17 cellular contexts compared by ENCODE assay signal in genomic region chr6:149147939-149148718, GRCh38.
DNase-seq lines count a peak whose midpoint lies in the region; ATAC-seq, FAIRE-seq and TF ChIP-seq lines count a peak whose summit lies in the region.
"Had no signal": no experiment of that assay in that cellular context is flagged by ENCODE, and none has a peak within 500 bp of the region (broad histone marks: within the 10 kb centered on the region; RNA-seq: fewer than 3 reads in every experiment).

No MANE protein-coding gene starts in this region.

- H3K4me2 ChIP-seq in DND-41 (ENCODE audit: insufficient read depth, low read length): no peak overlapping the region
- no peak overlapping the region for H3K4me2 ChIP-seq in HepG2 (ENCODE audit: low read depth, low read length)
- H3K4me2 ChIP-seq: smooth muscle cell had no signal

- DNase-seq in DND-41 (no peak), natural killer cell (no peak), HepG2 (ENCODE audit: low spot score) (no peak), HTR-8/SVneo (ENCODE audit: insufficient read length, low spot score) (no peak), erythroblast (lab: John Stamatoyannopoulos, UW) (no peak)
- DNase-seq in activated CD8-positive, alpha-beta T cell treated with anti-CD3 and anti-CD28 coated beads, Interleukin-2, amount 10 ng/mL, durations not matched to agents 7 days and 5 days: no peak
- DNase-seq: activated B cell treated with CpG ODN at 0.5 μM for 24 hours, BE2C, brain microvascular endothelial cell, hippocampal formation, NCI-H1417, NCI-H345 had no signal

- no peak overlapping the region for H3K9ac ChIP-seq in DND-41 (ENCODE audit: low read depth, low read length)
- H3K9ac ChIP-seq in HepG2 (ENCODE audit: insufficient read depth, low read depth, low read length): no peak overlapping the region
- H3K9ac ChIP-seq: parathyroid adenoma had no signal

- H3K27ac ChIP-seq in DND-41 (ENCODE audit: low read length) (peak overlapping the region; percentile 25; the same call in 1 of the 2 replicates), HepG2 (ENCODE audit: extremely low read length, insufficient read depth, low read length) (no peak overlapping the region)
- H3K27ac ChIP-seq: brain microvascular endothelial cell, parathyroid adenoma, SJSA1, vagina had no signal

- peak overlapping the region; percentile 94 for H3K27ac Mint-ChIP-seq in activated CD8-positive, alpha-beta T cell treated with anti-CD3 and anti-CD28 coated beads, Interleukin-2, amount 10 ng/mL, durations not matched to agents 7 days and 5 days
- H3K27ac Mint-ChIP-seq in natural killer cell: peak overlapping the region; percentile 2 to 6
- H3K27ac Mint-ChIP-seq: activated B cell treated with CpG ODN at 0.5 μM for 24 hours had no signal

- TF ChIP-seq POLR2A in HepG2 (IDR thresholded peaks at IDR 0.05; ENCODE audit: insufficient read depth in 1 of 2, low read depth in 2 of 2, low read length in 2 of 2) (no peak), erythroblast (IDR thresholded peaks at IDR 0.05; ENCODE audit: low read length) (no peak)

- TF ChIP-seq EP300 in HepG2 (IDR thresholded peaks at IDR 0.05; ENCODE audit: low read depth in 2 of 2, low read length in 2 of 2): no peak
- no peak for TF ChIP-seq EP300 in HepG2 (CRISPR knock-in tag; IDR thresholded peaks at IDR 0.05; ENCODE audit: borderline replicate concordance)

- ATAC-seq in DND-41 (ENCODE audit: insufficient read depth, low read depth): peak; percentile 60
- peak; percentile 71 for ATAC-seq in HG03432 (IDR thresholded peaks at IDR 0.05; ENCODE audit: unreplicated experiment)
- ATAC-seq in activated CD8-positive, alpha-beta T cell treated with anti-CD3 and anti-CD28 coated beads, Interleukin-2, amount 10 ng/mL, durations not matched to agents 7 days and 5 days: peak; percentile 70
- peak; percentile 58 to 68 (median 59) for ATAC-seq in natural killer cell
- no peak for ATAC-seq in HepG2

- BruUV-seq in HepG2 (replicated peaks; lab: Mats Ljungman, UMichigan): no TSS peak

- peaks cover 25% of the 10 kb centered on the region for H3K4me1 ChIP-seq in DND-41 (ENCODE audit: insufficient read depth, low read length)
- no peaks in the 10 kb centered on the region for H3K4me1 ChIP-seq in HepG2 (ENCODE audit: insufficient read depth, low read length)
- H3K4me1 ChIP-seq: BE2C, parathyroid adenoma, SJSA1 had no signal

- peaks cover 92% of the 10 kb centered on the region for H3K36me3 Mint-ChIP-seq in activated CD8-positive, alpha-beta T cell treated with anti-CD3 and anti-CD28 coated beads, Interleukin-2, amount 10 ng/mL, durations not matched to agents 7 days and 5 days (ENCODE audit: low read depth)
- H3K36me3 Mint-ChIP-seq in natural killer cell: no peaks in the 10 kb centered on the region

- FAIRE-seq in HepG2 (lab: Jason Lieb, UNC): no peak
- FAIRE-seq in HTR-8/SVneo (lab: Jason Lieb, UNC): no peak

- H4K20me1 ChIP-seq in DND-41 (ENCODE audit: insufficient read depth, low read length) (no peaks in the 10 kb centered on the region), HepG2 (ENCODE audit: insufficient read depth, low read length) (no peaks in the 10 kb centered on the region)

- no peaks in the 10 kb centered on the region for H3K79me2 ChIP-seq in DND-41 (ENCODE audit: insufficient read depth, low read length)
- H3K79me2 ChIP-seq in HepG2 (ENCODE audit: insufficient read depth, low read length): no peaks in the 10 kb centered on the region
- H3K79me2 ChIP-seq: parathyroid adenoma had no signal

- 29% methylated on average over 9 of the region's 9 CpGs for WGBS in HepG2 (ENCODE audit: low lambda C conversion rate)

- peaks cover 44% of the 10 kb centered on the region for H3K9me3 Mint-ChIP-seq in activated CD8-positive, alpha-beta T cell treated with anti-CD3 and anti-CD28 coated beads, Interleukin-2, amount 10 ng/mL, durations not matched to agents 7 days and 5 days (ENCODE audit: insufficient read depth)
- no peaks in the 10 kb centered on the region for H3K9me3 Mint-ChIP-seq in natural killer cell
- H3K9me3 Mint-ChIP-seq: activated B cell treated with CpG ODN at 0.5 μM for 24 hours had no signal

- H2AFZ ChIP-seq in DND-41 (ENCODE audit: low read depth, low read length) (peak overlapping the region; percentile 1; the same call in 1 of the 2 replicates), HepG2 (ENCODE audit: low read length) (no peak overlapping the region)
- H2AFZ ChIP-seq: parathyroid adenoma had no signal

- H3K36me3 ChIP-seq in DND-41 (ENCODE audit: insufficient read depth, low read length): no peaks in the 10 kb centered on the region
- no peaks in the 10 kb centered on the region for H3K36me3 ChIP-seq in HepG2 (replicated peaks in 1 of 2; ENCODE audit: control insufficient read depth in 1 of 2, insufficient read depth in 2 of 2, low read length in 2 of 2)
- H3K36me3 ChIP-seq: BE2C, brain microvascular endothelial cell, SJSA1, vagina had no signal

- in situ Hi-C loops in HepG2 (cut with HindIII; ENCODE audit: extremely low pct_ligation_motif_present, low pct_unique_long_range_greater_than_20kb): no loop called here

- H3K27me3 Mint-ChIP-seq in activated CD8-positive, alpha-beta T cell treated with anti-CD3 and anti-CD28 coated beads, Interleukin-2, amount 10 ng/mL, durations not matched to agents 7 days and 5 days (ENCODE audit: low read depth): no peaks in the 10 kb centered on the region
- H3K27me3 Mint-ChIP-seq in natural killer cell (ENCODE audit: low read depth in 2 of 2): peaks cover 0 to 7% of the 10 kb centered on the region in 2 donors

- CTCF ChIA-PET in activated CD8-positive, alpha-beta T cell treated with anti-CD3 and anti-CD28 coated beads, Interleukin-2, amount 10 ng/mL, durations not matched to agents 7 days and 5 days (lab: Charles Lee): interaction anchor here (1.0 to 1.6 kb wide), 6 partner anchors 10 to 67 kb away, joined by 3 to 8 read pairs (median 4); no protein-coding TSS in a partner anchor
- CTCF ChIA-PET in HepG2 (lab: Yijun Ruan, JAX; ENCODE audit: low intra/inter-chr PET ratio, low total read pairs): no interaction called here

- POLR2A ChIA-PET in activated CD8-positive, alpha-beta T cell treated with anti-CD3 and anti-CD28 coated beads, Interleukin-2, amount 10 ng/mL, durations not matched to agents 7 days and 5 days (lab: Charles Lee): interaction anchor here (0.7 to 2.2 kb wide), 5 partner anchors 20 to 170 kb away, joined by 3 to 8 read pairs (median 6); partner anchors contain the start of gene TAB2
- POLR2A ChIA-PET in HepG2 (lab: Yijun Ruan, JAX): no interaction called here

- H3K4me3 Mint-ChIP-seq in activated CD8-positive, alpha-beta T cell treated with anti-CD3 and anti-CD28 coated beads, Interleukin-2, amount 10 ng/mL, durations not matched to agents 7 days and 5 days: peak overlapping the region; percentile 32
- no peak overlapping the region for H3K4me3 Mint-ChIP-seq in natural killer cell
- H3K4me3 Mint-ChIP-seq: activated B cell treated with CpG ODN at 0.5 μM for 24 hours had no signal

- H3K27me3 ChIP-seq in DND-41 (ENCODE audit: insufficient read depth, low read length, poor library complexity) (no peaks in the 10 kb centered on the region), HepG2 (ENCODE audit: control insufficient read depth in 1 of 2, insufficient read depth in 2 of 2, low read length in 2 of 2) (peaks cover 0 to 16% of the 10 kb centered on the region in 2 experiments; a peak in 2 of 5 replicates)
- H3K27me3 ChIP-seq: BE2C, brain microvascular endothelial cell, SJSA1, vagina had no signal

- intact Hi-C loops in natural killer cell (cut with micrococcal nuclease): no loop called here
- intact Hi-C loops in HepG2 (cut with micrococcal nuclease; ENCODE audit: unreplicated experiment): no loop called here

- peaks cover under 1% of the 10 kb centered on the region for H3K9me3 ChIP-seq in DND-41 (ENCODE audit: insufficient read depth, low read length, severe bottlenecking)
- H3K9me3 ChIP-seq in HepG2 (ENCODE audit: low read length): no peaks in the 10 kb centered on the region
- H3K9me3 ChIP-seq: BE2C, SJSA1, vagina had no signal

- H3K4me1 Mint-ChIP-seq in activated CD8-positive, alpha-beta T cell treated with anti-CD3 and anti-CD28 coated beads, Interleukin-2, amount 10 ng/mL, durations not matched to agents 7 days and 5 days (ENCODE audit: low read depth): peaks cover 81% of the 10 kb centered on the region
- peaks cover 6 to 8% of the 10 kb centered on the region in 2 donors for H3K4me1 Mint-ChIP-seq in natural killer cell

- no peak overlapping the region for H3K4me3 ChIP-seq in DND-41 (ENCODE audit: low read depth in 1 of 2, low read length in 2 of 2)
- H3K4me3 ChIP-seq in HepG2 (replicated peaks in 1 of 3; ENCODE audit: insufficient read depth in 1 of 3, low read depth in 2 of 3, low read length in 3 of 3): no peak overlapping the region
- H3K4me3 ChIP-seq: SJSA1, smooth muscle cell, vagina had no signal

- no peak for TF ChIP-seq RAD21 in HepG2 (CRISPR knock-in tag; IDR thresholded peaks at IDR 0.05)

- TF ChIP-seq CTCF in DND-41 (IDR thresholded peaks at IDR 0.05; ENCODE audit: borderline replicate concordance, extremely low read depth, low read length, poor library complexity, severe bottlenecking) (no peak), natural killer cell (IDR thresholded peaks at IDR 0.05) (no peak), HepG2 (CRISPR knock-in tag; IDR thresholded peaks at IDR 0.05) (no peak)

TF ChIP-seq in HepG2, 621 proteins besides CTCF, POLR2A, EP300 and RAD21:
- TF ChIP-seq MAFG (CRISPR knock-in tag; IDR thresholded peaks at IDR 0.05) (no peak), NR2F2 (IDR thresholded peaks at IDR 0.05; ENCODE audit: borderline replicate concordance, low read depth) (no peak), SETDB1 (CRISPR knock-in tag; IDR thresholded peaks at IDR 0.05; ENCODE audit: borderline replicate concordance) (no peak), SRSF1 (optimal IDR thresholded peaks at IDR 0.05; ENCODE audit: low read depth, low read length) (no peak)
